Comparison of ENCODE assay signal across 8 cellular contexts in the genomic region with DNA sequence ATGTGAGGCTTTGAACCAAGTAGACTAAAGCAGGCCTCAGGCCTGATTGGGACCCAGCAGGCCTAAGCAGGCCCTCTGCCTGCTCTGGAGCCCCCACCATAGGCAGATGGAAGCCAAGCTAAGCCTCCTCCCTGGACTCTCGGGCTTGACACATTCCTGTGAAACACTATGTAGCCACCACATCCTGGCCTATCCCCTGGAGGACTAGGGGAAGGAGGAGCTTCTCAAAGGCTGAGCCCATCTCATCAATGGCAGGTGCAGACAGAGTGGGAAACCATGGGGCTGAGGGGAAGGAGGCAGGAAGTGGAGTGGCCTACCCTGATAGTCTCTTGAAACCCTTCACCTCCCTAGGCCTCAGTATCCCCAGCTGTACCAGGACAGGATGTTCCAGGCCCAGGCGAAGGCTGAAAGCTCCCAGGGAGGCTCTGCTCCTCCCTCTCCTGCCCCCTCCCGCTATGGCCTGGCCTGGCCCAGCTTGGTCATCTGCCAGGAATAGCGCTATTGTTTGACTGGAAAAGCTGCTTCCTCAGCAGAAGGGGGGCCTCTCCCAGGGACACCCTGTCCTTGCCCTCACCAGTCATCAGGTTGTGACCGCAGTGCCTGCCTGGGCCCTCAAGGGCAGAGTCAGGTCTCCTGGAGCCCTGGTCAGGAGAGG. TPM values are rescaled to one million over a fixed set of nuclear protein-coding genes. Genes with fewer than 3 reads are reported as not detected.
DNase-seq lines count a peak whose midpoint lies in the region; ATAC-seq, FAIRE-seq and TF ChIP-seq lines count a peak whose summit lies in the region.

No MANE protein-coding gene starts in this region.

- no peak overlapping the region for H3K4me2 ChIP-seq in OCI-LY1 (ENCODE audit: low read length)

- H3K79me2 ChIP-seq in OCI-LY1 (ENCODE audit: insufficient read depth, low read length), result no peaks in the 10 kb centered on the region

- no peaks in the 10 kb centered on the region for H4K20me1 ChIP-seq in OCI-LY1 (ENCODE audit: insufficient read depth, low read length)

- H3K9me2 ChIP-seq in OCI-LY1 (ENCODE audit: low read depth, low read length), result no peaks in the 10 kb centered on the region

- no peak for TF ChIP-seq CTCF in OCI-LY1 (IDR thresholded peaks at IDR 0.05; ENCODE audit: low read length)

- H3K27ac ChIP-seq in OCI-LY1 (ENCODE audit: low read depth, low read length, poor library complexity, severe bottlenecking) (peak overlapping the region; percentile 59), cingulate gyrus (ENCODE audit: low read depth, low read length) (peak overlapping the region; percentile 92), subcutaneous abdominal adipose tissue (ENCODE audit: low read depth, low read length) (peak overlapping the region; percentile 77)

- H3K36me3 ChIP-seq in OCI-LY1 (ENCODE audit: insufficient read depth, low read length), result peaks cover 6% of the 10 kb centered on the region; the same call in 1 of the 2 replicates
- peaks cover 0 to 52% (median 44%) of the 10 kb centered on the region in 5 donors for H3K36me3 ChIP-seq in subcutaneous abdominal adipose tissue (ENCODE audit: control insufficient read depth in 5 of 5, insufficient read depth in 5 of 5, low read length in 5 of 5)

- peaks cover 18% of the 10 kb centered on the region for H3K4me1 ChIP-seq in OCI-LY1 (ENCODE audit: insufficient read depth, low read length, severe bottlenecking)
- H3K4me1 ChIP-seq in subcutaneous abdominal adipose tissue (ENCODE audit: control insufficient read depth in 5 of 5, insufficient read depth in 5 of 5, low read length in 5 of 5), result peaks cover 15 to 52% (median 44%) of the 10 kb centered on the region in 5 donors

- no peaks in the 10 kb centered on the region for H3F3A ChIP-seq in OCI-LY1 (ENCODE audit: insufficient read depth, low read length)

- H2AFZ ChIP-seq in OCI-LY1 (ENCODE audit: low read length), result no peak overlapping the region

- no peak overlapping the region for H3K9ac ChIP-seq in OCI-LY1 (ENCODE audit: low read length)
- H3K9ac ChIP-seq in subcutaneous abdominal adipose tissue (ENCODE audit: low read length in 5 of 5), result peak overlapping the region in 4 of 5 donors; percentile 33 to 60 (median 46)

- H3K9me3 ChIP-seq in OCI-LY1 (ENCODE audit: low read length), result no peaks in the 10 kb centered on the region
- no peaks in the 10 kb centered on the region for H3K9me3 ChIP-seq in subcutaneous abdominal adipose tissue (ENCODE audit: control insufficient read depth in 5 of 5, low read length in 5 of 5)

- DNase-seq in GM18507 (ENCODE audit: extremely low spot score, insufficient read length, low read depth), result no peak
- peak; percentile 89 for DNase-seq in left lobe of liver (ENCODE audit: low spot score)
- no peak for DNase-seq in NCI-H524 treated with DMSO at 0.1 percent for 48 hours (lab: John Stamatoyannopoulos, UW)
- DNase-seq in T1000 (lab: John Stamatoyannopoulos, UW), result no peak

- ATAC-seq in left lobe of liver, result peak; percentile 34
- ATAC-seq in GM21825 (IDR thresholded peaks at IDR 0.05; ENCODE audit: unreplicated experiment), result no peak

- no peaks in the 10 kb centered on the region for H3K27me3 ChIP-seq in OCI-LY1 (ENCODE audit: insufficient read depth, low read length)
- H3K27me3 ChIP-seq in subcutaneous abdominal adipose tissue (ENCODE audit: control insufficient read depth in 5 of 5, insufficient read depth in 4 of 5, low read length in 5 of 5), result no peaks in the 10 kb centered on the region

- peak; percentile 21 for FAIRE-seq in GM18507 (lab: Jason Lieb, UNC)

- no peak overlapping the region for H3K4me3 ChIP-seq in OCI-LY1 (ENCODE audit: low read depth, low read length, poor library complexity, severe bottlenecking)
- H3K4me3 ChIP-seq in subcutaneous abdominal adipose tissue (ENCODE audit: low read depth in 1 of 5, low read length in 5 of 5), result peak overlapping the region in 3 of 5 donors; percentile 61 to 84 (median 81)

RNA-seq across cellular contexts. Expression of gene CASTOR1, which starts 1.5 kb away (rescaled TPM):
- 9.7 TPM for total RNA-seq in left lobe of liver

RNA-seq across cellular contexts. Expression of gene OSM, which starts 24.2 kb away (rescaled TPM):
- 0.10 TPM for total RNA-seq in left lobe of liver

RNA-seq across cellular contexts. Expression of gene TBC1D10A, which starts 35.9 kb away (rescaled TPM):
- 19.7 TPM for total RNA-seq in left lobe of liver

RNA-seq across cellular contexts. Expression of gene LIF, which starts 44.2 kb away (rescaled TPM):
- 0.38 TPM for total RNA-seq in left lobe of liver
